In the genomic region with DNA sequence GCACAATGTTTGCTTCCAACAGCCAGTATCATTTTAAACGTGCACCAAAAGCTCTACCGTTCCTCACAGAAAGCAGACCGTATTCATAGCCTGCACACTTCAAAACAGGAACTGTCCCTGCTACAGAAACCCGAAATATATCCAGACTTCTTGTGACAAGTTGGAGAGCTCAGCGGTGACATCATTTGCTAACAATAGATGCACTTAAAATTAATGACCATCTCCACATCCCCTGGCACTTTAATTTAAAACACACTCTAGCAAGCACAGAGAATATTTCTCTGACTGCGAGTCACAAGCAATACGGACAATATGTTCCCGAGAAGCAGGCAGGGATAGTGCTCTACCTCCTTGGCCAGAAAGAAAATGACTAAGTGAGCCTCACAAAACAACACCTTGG, we compare ENCODE assay signal across 8 cellular contexts. TPM values are rescaled to one million over a fixed set of nuclear protein-coding genes. Genes with fewer than 3 reads are reported as not detected.
A peak's percentile ranks its signal among the peaks of the same experiment; 100 is the strongest.
DNase-seq lines count a peak whose midpoint lies in the region; ATAC-seq and TF ChIP-seq lines count a peak whose summit lies in the region.

No MANE protein-coding gene starts in this region.

- H3K27ac Mint-ChIP-seq in activated T-helper 1 cell treated with anti-CD3 and anti-CD28 coated beads, Interleukin-12 subunit alpha, Interleukin-12 subunit beta, Interleukin-2, Interleukin-4 antibody, amounts not matched to agents 30 ng/mL and 10 ng/mL and 1 ng/mL, durations not matched to agents 14 hours and 24 hours and 36 hours, result peak overlapping the region; percentile 56
- no peak overlapping the region for H3K27ac Mint-ChIP-seq in effector memory CD8-positive, alpha-beta T cell
- no peak overlapping the region for H3K27ac Mint-ChIP-seq in nephron progenitor cell

- ATAC-seq in effector memory CD8-positive, alpha-beta T cell (replicated peaks), result no peak

- DNase-seq in GM04504 (ENCODE audit: low read depth), result peak; percentile 24
- DNase-seq in Kasumi-1 (lab: John Stamatoyannopoulos, UW), result peak; percentile 64 to 73
- DNase-seq in activated T-helper 1 cell treated with anti-CD3 and anti-CD28 coated beads, Interleukin-12 subunit alpha, Interleukin-12 subunit beta, Interleukin-2, Interleukin-4 antibody, amounts not matched to agents 30 ng/mL and 10 ng/mL and 1 ng/mL, durations not matched to agents 14 hours and 24 hours and 36 hours (ENCODE audit: low spot score), result no peak
- DNase-seq in medulla oblongata (ENCODE audit: extremely low spot score), result peak; percentile 70
- DNase-seq in HuH-7.5 (ENCODE audit: low spot score), result no peak
- DNase-seq in ACHN, result no peak
- DNase-seq in effector memory CD8-positive, alpha-beta T cell, result no peak
- DNase-seq in nephron progenitor cell, result no peak

- H3K4me1 Mint-ChIP-seq in activated T-helper 1 cell treated with anti-CD3 and anti-CD28 coated beads, Interleukin-12 subunit alpha, Interleukin-12 subunit beta, Interleukin-2, Interleukin-4 antibody, amounts not matched to agents 30 ng/mL and 10 ng/mL and 1 ng/mL, durations not matched to agents 14 hours and 24 hours and 36 hours (ENCODE audit: low read depth), result peaks cover 26% of the 10 kb centered on the region
- H3K4me1 Mint-ChIP-seq in effector memory CD8-positive, alpha-beta T cell (ENCODE audit: low read depth in 2 of 2), result no peaks in the 10 kb centered on the region
- peaks cover 34% of the 10 kb centered on the region for H3K4me1 Mint-ChIP-seq in nephron progenitor cell

- H3K27me3 Mint-ChIP-seq in activated T-helper 1 cell treated with anti-CD3 and anti-CD28 coated beads, Interleukin-12 subunit alpha, Interleukin-12 subunit beta, Interleukin-2, Interleukin-4 antibody, amounts not matched to agents 30 ng/mL and 10 ng/mL and 1 ng/mL, durations not matched to agents 14 hours and 24 hours and 36 hours (ENCODE audit: insufficient read depth), result no peaks in the 10 kb centered on the region
- H3K27me3 Mint-ChIP-seq in effector memory CD8-positive, alpha-beta T cell, result no peaks in the 10 kb centered on the region
- peaks cover 3% of the 10 kb centered on the region for H3K27me3 Mint-ChIP-seq in nephron progenitor cell (ENCODE audit: low read depth, poor library complexity)

- H3K4me3 Mint-ChIP-seq in activated T-helper 1 cell treated with anti-CD3 and anti-CD28 coated beads, Interleukin-12 subunit alpha, Interleukin-12 subunit beta, Interleukin-2, Interleukin-4 antibody, amounts not matched to agents 30 ng/mL and 10 ng/mL and 1 ng/mL, durations not matched to agents 14 hours and 24 hours and 36 hours, result peak overlapping the region; percentile 20
- no peak overlapping the region for H3K4me3 Mint-ChIP-seq in effector memory CD8-positive, alpha-beta T cell
- H3K4me3 Mint-ChIP-seq in nephron progenitor cell, result no peak overlapping the region

- intact Hi-C loops in activated T-helper 1 cell treated with anti-CD3 and anti-CD28 coated beads, Interleukin-12 subunit alpha, Interleukin-12 subunit beta, Interleukin-2, Interleukin-4 antibody, amounts not matched to agents 30 ng/mL and 10 ng/mL and 1 ng/mL, durations not matched to agents 14 hours and 24 hours and 36 hours (cut with micrococcal nuclease), result loop anchor here (10.0 kb wide), 3 partner anchors 215 to 285 kb away; no protein-coding TSS in a partner anchor

- in situ Hi-C loops in ACHN (cut with HindIII; ENCODE audit: low pct_ligation_motif_present, low pct_unique_long_range_greater_than_20kb, low sequenced_read_pairs), result no loop called here

- TF ChIP-seq CTCF in nephron progenitor cell (IDR thresholded peaks at IDR 0.05), result no peak

- no peaks in the 10 kb centered on the region for H3K9me3 Mint-ChIP-seq in activated T-helper 1 cell treated with anti-CD3 and anti-CD28 coated beads, Interleukin-12 subunit alpha, Interleukin-12 subunit beta, Interleukin-2, Interleukin-4 antibody, amounts not matched to agents 30 ng/mL and 10 ng/mL and 1 ng/mL, durations not matched to agents 14 hours and 24 hours and 36 hours
- H3K9me3 Mint-ChIP-seq in effector memory CD8-positive, alpha-beta T cell, result no peaks in the 10 kb centered on the region
- H3K9me3 Mint-ChIP-seq in nephron progenitor cell, result peaks cover 61% of the 10 kb centered on the region

- no peaks in the 10 kb centered on the region for H3K36me3 Mint-ChIP-seq in activated T-helper 1 cell treated with anti-CD3 and anti-CD28 coated beads, Interleukin-12 subunit alpha, Interleukin-12 subunit beta, Interleukin-2, Interleukin-4 antibody, amounts not matched to agents 30 ng/mL and 10 ng/mL and 1 ng/mL, durations not matched to agents 14 hours and 24 hours and 36 hours (ENCODE audit: low read depth)
- no peaks in the 10 kb centered on the region for H3K36me3 Mint-ChIP-seq in effector memory CD8-positive, alpha-beta T cell (ENCODE audit: insufficient read depth)
- H3K36me3 Mint-ChIP-seq in nephron progenitor cell (ENCODE audit: low read depth), result no peaks in the 10 kb centered on the region

RNA-seq across cellular contexts. Expression of a gene that starts 2.5 kb away (rescaled TPM):
- not detected in 2 replicates for total RNA-seq in activated T-helper 1 cell treated with anti-CD3 and anti-CD28 coated beads, Interleukin-12 subunit alpha, Interleukin-12 subunit beta, Interleukin-2, Interleukin-4 antibody, amounts not matched to agents 30 ng/mL and 10 ng/mL and 1 ng/mL, durations not matched to agents 14 hours and 24 hours and 36 hours

Comparison
In these comparisons a context has a peak if more than half of its experiments do, and no peak if none do; other contexts are left out.
1. DNase-seq: peak in GM04504 (single experiment), Kasumi-1 (2 of 2) and medulla oblongata (single experiment); none in activated T-helper 1 cell treated with anti-CD3 and anti-CD28 coated beads, Interleukin-12 subunit alpha, Interleukin-12 subunit beta, Interleukin-2, Interleukin-4 antibody, amounts not matched to agents 30 ng/mL and 10 ng/mL and 1 ng/mL, durations not matched to agents 14 hours and 24 hours and 36 hours (single experiment), HuH-7.5 (single experiment), ACHN (single experiment), effector memory CD8-positive, alpha-beta T cell (0 of 3) and nephron progenitor cell (single experiment).